Comparison of ENCODE assay signal across 29 cellular contexts in the genomic region with DNA sequence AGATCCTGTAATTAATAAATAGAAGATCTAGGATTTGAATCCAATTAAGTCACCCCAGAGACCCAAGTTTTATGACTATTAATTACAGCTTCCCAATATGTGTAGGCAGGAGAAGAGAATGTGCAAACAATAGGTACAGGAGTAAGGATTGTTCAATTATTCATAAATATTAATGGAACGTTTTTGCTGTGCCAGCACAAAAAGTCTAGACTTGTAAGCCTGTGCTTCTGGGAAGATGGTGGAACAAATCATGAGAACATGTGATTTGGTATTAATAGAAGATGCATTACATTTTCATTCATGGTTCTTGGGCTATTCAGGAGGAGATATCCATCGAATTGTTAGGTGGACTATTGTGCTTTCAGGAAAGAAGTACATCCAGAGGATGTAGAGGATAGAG.
"Had no signal": no experiment of that assay in that cellular context is flagged by ENCODE, and none has a peak within 500 bp of the region (broad histone marks: within the 10 kb centered on the region; RNA-seq: fewer than 3 reads in every experiment).

No MANE protein-coding gene starts in this region.

- H3K4me3 Mint-ChIP-seq: dendritic cell treated with granulocyte-macrophage colony-stimulating factor and Interleukin-4, amounts not matched to agents 40 ng/mL and 50 ng/mL, for 4 days; effector memory CD8-positive, alpha-beta T cell; endodermal cell had no signal

- H3K9me3 Mint-ChIP-seq: endodermal cell had no signal

- H3K27ac Mint-ChIP-seq: dendritic cell treated with granulocyte-macrophage colony-stimulating factor and Interleukin-4, amounts not matched to agents 40 ng/mL and 50 ng/mL, for 4 days; effector memory CD8-positive, alpha-beta T cell; endodermal cell had no signal

- H3K4me1 Mint-ChIP-seq: endodermal cell had no signal

- DNase-seq: colonic mucosa; cortex of kidney; dermis blood vessel endothelial cell; dorsolateral prefrontal cortex; effector CD4-positive, alpha-beta T cell; effector CD8-positive, alpha-beta T cell; effector memory CD4-positive, alpha-beta T cell; effector memory CD8-positive, alpha-beta T cell; endodermal cell; erythroblast; esophagus squamous epithelium; foreskin fibroblast; foreskin keratinocyte; foreskin melanocyte; gastrocnemius medialis; glutamatergic neuron; head of caudate nucleus; heart left ventricle; heart right ventricle had no signal

- H3K79me2 ChIP-seq: hepatocyte had no signal

- H3K27ac ChIP-seq: colonic mucosa, coronary artery, dorsolateral prefrontal cortex, epithelial cell of prostate, esophagus muscularis mucosa, esophagus squamous epithelium, foreskin keratinocyte, gastrocnemius medialis, gastroesophageal sphincter, heart left ventricle, heart right ventricle, hepatocyte had no signal

- H3K27me3 ChIP-seq: colonic mucosa, esophagus muscularis mucosa, esophagus squamous epithelium, foreskin keratinocyte, gastrocnemius medialis, gastroesophageal sphincter, heart left ventricle, heart right ventricle, hepatocyte had no signal

- H3K9me3 ChIP-seq: colonic mucosa, esophagus muscularis mucosa, esophagus squamous epithelium, gastrocnemius medialis, gastroesophageal sphincter, heart left ventricle, heart right ventricle had no signal

- ATAC-seq: effector memory CD8-positive, alpha-beta T cell; esophagus mucosa; foreskin keratinocyte; gastrocnemius medialis; gastroesophageal sphincter; heart left ventricle; heart right ventricle had no signal

- H3K27me3 Mint-ChIP-seq: dendritic cell treated with granulocyte-macrophage colony-stimulating factor and Interleukin-4, amounts not matched to agents 40 ng/mL and 50 ng/mL, for 4 days; effector memory CD8-positive, alpha-beta T cell had no signal

- H2AFZ ChIP-seq: hepatocyte had no signal

- H3K4me3 ChIP-seq: colonic mucosa, coronary artery, dorsolateral prefrontal cortex, esophagus muscularis mucosa, esophagus squamous epithelium, gastrocnemius medialis, gastroesophageal sphincter, heart left ventricle, heart right ventricle, hepatocyte had no signal

- H3K36me3 ChIP-seq: colonic mucosa, esophagus muscularis mucosa, esophagus squamous epithelium, gastrocnemius medialis, gastroesophageal sphincter, heart left ventricle, heart right ventricle had no signal

- H3K4me1 ChIP-seq: colonic mucosa, esophagus muscularis mucosa, esophagus squamous epithelium, foreskin keratinocyte, gastrocnemius medialis, gastroesophageal sphincter, heart left ventricle, heart right ventricle had no signal

- FAIRE-seq: endometrium, endothelial cell of umbilical vein, frontal cortex had no signal

- H3K4me2 ChIP-seq: hepatocyte had no signal
